ENCODE assay signal across 1 cellular context in the genomic region with DNA sequence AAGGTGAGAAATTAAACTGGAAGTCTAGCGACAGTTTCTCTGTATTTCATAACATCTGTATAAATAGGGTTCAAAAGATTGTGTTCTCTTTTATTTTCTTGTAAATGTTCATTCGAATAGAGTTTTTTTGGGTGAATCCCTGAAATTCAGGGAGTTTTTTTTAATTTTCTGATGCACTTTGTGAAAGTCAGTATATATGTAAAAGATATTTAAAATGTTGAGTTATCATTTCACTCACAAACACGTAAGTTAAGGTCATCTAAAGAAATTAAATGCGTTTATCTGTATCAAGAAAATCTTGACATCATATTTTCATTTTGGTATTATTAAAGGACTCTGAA.
TF ChIP-seq lines count a peak whose summit lies in the region.

No MANE protein-coding gene starts in this region.

TF ChIP-seq in GM23338, 12 proteins besides CTCF, POLR2A, EP300 and RAD21 (continued from another document):
- no peak for TF ChIP-seq ETS1 (IDR thresholded peaks at IDR 0.05)
